In genomic region chr3:155869664-155870063, GRCh38 we compare ENCODE assay signal across 8 cellular contexts. TPM values are rescaled to one million over a fixed set of nuclear protein-coding genes. Genes with fewer than 3 reads are reported as not detected.
DNase-seq lines count a peak whose midpoint lies in the region; TF ChIP-seq lines count a peak whose summit lies in the region.

No MANE protein-coding gene starts in this region.

- H3K36me3 ChIP-seq in WERI-Rb-1 (peaks cover 10% of the 10 kb centered on the region), smooth muscle cell (ENCODE audit: low read depth) (no peaks in the 10 kb centered on the region)

- peaks cover 14% of the 10 kb centered on the region for H3K23me2 ChIP-seq in H9 (ENCODE audit: insufficient read length, low read depth, low read length, poor library complexity, severe bottlenecking)

- peak overlapping the region; percentile 55 for H3K9ac ChIP-seq in H9 (ENCODE audit: extremely low read depth, insufficient read length, low read length)
- peak overlapping the region; percentile 61 for H3K9ac ChIP-seq in smooth muscle cell (ENCODE audit: low read depth)

- no peak overlapping the region for H4K91ac ChIP-seq in H9 (ENCODE audit: insufficient read length, low read depth, low read length)

- H3K4me3 Mint-ChIP-seq in H9: peak overlapping the region; percentile 64 to 83
- H3K4me3 Mint-ChIP-seq in glutamatergic neuron (ENCODE audit: unreplicated experiment): peak overlapping the region; percentile 90

- H2BK5ac ChIP-seq in H9 (ENCODE audit: insufficient read length, low read length): no peak overlapping the region

- H3K14ac ChIP-seq in H9 (ENCODE audit: insufficient read depth, low read length): peak overlapping the region; percentile 37; the same call in 1 of the 2 replicates

- H3K4me3 ChIP-seq in WERI-Rb-1 (ENCODE audit: low read depth, low read length): peak overlapping the region; percentile 27
- H3K4me3 ChIP-seq in smooth muscle cell: peak overlapping the region; percentile 80

- no peak overlapping the region for H3K4ac ChIP-seq in H9 (ENCODE audit: low read depth, low read length)

- peak overlapping the region; percentile 13 for H3K27ac ChIP-seq in H9 (ENCODE audit: insufficient read length, low read depth, low read length)
- H3K27ac ChIP-seq in WERI-Rb-1: peak overlapping the region; percentile 75
- H3K27ac ChIP-seq in smooth muscle cell (ENCODE audit: low read depth): peak overlapping the region; percentile 79

- no peak overlapping the region for H2BK20ac ChIP-seq in H9 (ENCODE audit: low read depth, low read length, poor library complexity, severe bottlenecking)

- no peak overlapping the region for H3K56ac ChIP-seq in H9 (ENCODE audit: insufficient read length, low read depth, low read length)

- WGBS in H9 (ENCODE audit: extremely low coverage, insufficient read length, low lambda C conversion rate): no CpG with 5 or more reads among the region's 3 CpGs
- 55% methylated on average over 3 of the region's 3 CpGs for WGBS in smooth muscle cell (ENCODE audit: low lambda C conversion rate)

- H3K9me3 ChIP-seq in H9 (ENCODE audit: control insufficient read depth, low read depth, low read length): no peaks in the 10 kb centered on the region
- no peaks in the 10 kb centered on the region for H3K9me3 ChIP-seq in WERI-Rb-1 (ENCODE audit: severe bottlenecking)
- H3K9me3 ChIP-seq in smooth muscle cell (replicated peaks; ENCODE audit: low read depth): no peaks in the 10 kb centered on the region

- H2AFZ ChIP-seq in H9 (ENCODE audit: low read length) (peak overlapping the region; percentile 41), smooth muscle cell (ENCODE audit: low read depth) (peak overlapping the region; percentile 97)

- no peak overlapping the region for H2BK12ac ChIP-seq in H9 (ENCODE audit: insufficient read length, low read depth, low read length)

- no peak overlapping the region for H4K8ac ChIP-seq in H9 (replicated peaks; ENCODE audit: insufficient read length, low read depth, low read length)

- peaks cover 4% of the 10 kb centered on the region for H3F3A ChIP-seq in smooth muscle cell (ENCODE audit: low read depth)

- peak overlapping the region; percentile 95 to 97 (median 95); a peak in 6 of 7 replicates for H3K27ac Mint-ChIP-seq in H9
- peak overlapping the region; percentile 88 for H3K27ac Mint-ChIP-seq in glutamatergic neuron (ENCODE audit: unreplicated experiment)

- H3K4me2 ChIP-seq in H9 (ENCODE audit: insufficient read depth, insufficient read length, low read length): peak overlapping the region; percentile 49
- peak overlapping the region; percentile 86 for H3K4me2 ChIP-seq in smooth muscle cell

- H3K9me3 Mint-ChIP-seq in H9: peaks cover 0 to 3% of the 10 kb centered on the region in 2 experiments; a peak in 2 of 5 replicates
- H3K9me3 Mint-ChIP-seq in glutamatergic neuron (ENCODE audit: unreplicated experiment): peaks cover 11% of the 10 kb centered on the region

- no peaks in the 10 kb centered on the region for H3K27me3 ChIP-seq in H9 (ENCODE audit: insufficient read depth, low read length)
- H3K27me3 ChIP-seq in WERI-Rb-1 (ENCODE audit: insufficient read depth, low read depth, severe bottlenecking): no peaks in the 10 kb centered on the region
- no peaks in the 10 kb centered on the region for H3K27me3 ChIP-seq in smooth muscle cell (ENCODE audit: low read depth)

- peaks cover 20 to 26% of the 10 kb centered on the region in 2 experiments for H3K4me1 Mint-ChIP-seq in H9
- H3K4me1 Mint-ChIP-seq in glutamatergic neuron (ENCODE audit: low read depth, unreplicated experiment): peaks cover 9% of the 10 kb centered on the region

- no peak overlapping the region for H2AK5ac ChIP-seq in H9 (ENCODE audit: insufficient read length, low read length)

- H4K5ac ChIP-seq in H9 (ENCODE audit: insufficient read length, low read depth, low read length): no peak overlapping the region

- no peaks in the 10 kb centered on the region for H4K20me1 ChIP-seq in H9 (ENCODE audit: control insufficient read depth, insufficient read depth, insufficient read length)
- peaks cover 34% of the 10 kb centered on the region for H4K20me1 ChIP-seq in smooth muscle cell (ENCODE audit: low read depth)

- H2BK15ac ChIP-seq in H9 (ENCODE audit: low read depth, low read length): no peak overlapping the region

- H3K4me1 ChIP-seq in H9 (ENCODE audit: insufficient read depth, low read length) (no peaks in the 10 kb centered on the region; the same call in 1 of the 2 replicates), smooth muscle cell (ENCODE audit: low read depth) (peaks cover 21% of the 10 kb centered on the region)

- DNase-seq in H9 (no peak), WERI-Rb-1 (no peak), glutamatergic neuron (no peak), smooth muscle cell (lab: John Stamatoyannopoulos, UW; ENCODE audit: unreplicated experiment) (no peak), SW 1271 (lab: John Stamatoyannopoulos, UW) (no peak), RKO (ENCODE audit: low spot score) (no peak), GDM1 (lab: John Stamatoyannopoulos, UW) (no peak)
- DNase-seq in NK-92 treated with Interleukin-12 subunit alpha and Interleukin-12 subunit beta, amount 100 ng/mL, for 24 hours (lab: John Stamatoyannopoulos, UW): no peak

- H3K36me3 Mint-ChIP-seq in H9 (ENCODE audit: insufficient read depth in 1 of 3, low read depth in 3 of 3) (peaks cover 0 to 6% (median 0%) of the 10 kb centered on the region in 3 experiments; a peak in 2 of 7 replicates), glutamatergic neuron (ENCODE audit: unreplicated experiment) (no peaks in the 10 kb centered on the region)

- H3K79me2 ChIP-seq in H9 (ENCODE audit: insufficient read depth, low read length): peaks cover 21% of the 10 kb centered on the region; the same call in 1 of the 2 replicates
- H3K79me2 ChIP-seq in smooth muscle cell (ENCODE audit: low read depth): peaks cover 41% of the 10 kb centered on the region

- TF ChIP-seq CTCF in H9 (conservative IDR thresholded peaks at IDR 0.05): 0 out of 3 replicates have a peak, but pooled peaks have one; percentile 16
- no peak for TF ChIP-seq CTCF in WERI-Rb-1 (IDR thresholded peaks at IDR 0.05; ENCODE audit: low read depth, low read length)
- TF ChIP-seq CTCF in glutamatergic neuron (IDR thresholded peaks at IDR 0.05; ENCODE audit: partially characterized antibody, unreplicated experiment): peak; percentile 33
- TF ChIP-seq CTCF in smooth muscle cell (IDR thresholded peaks at IDR 0.05; ENCODE audit: borderline replicate concordance, insufficient read depth, poor library complexity, severe bottlenecking): no peak

- no peak overlapping the region for H3K18ac ChIP-seq in H9 (ENCODE audit: insufficient read length, low read depth, low read length)

- no peak overlapping the region for H3K23ac ChIP-seq in H9 (ENCODE audit: insufficient read length, low read depth, low read length)

- no peak overlapping the region for H2BK120ac ChIP-seq in H9 (ENCODE audit: low read depth, low read length, poor library complexity, severe bottlenecking)

- no peak overlapping the region for H3T11ph ChIP-seq in H9 (ENCODE audit: low read length)

- H3K27me3 Mint-ChIP-seq in H9 (ENCODE audit: low read depth): no peaks in the 10 kb centered on the region
- H3K27me3 Mint-ChIP-seq in glutamatergic neuron (ENCODE audit: unreplicated experiment): peaks cover 7% of the 10 kb centered on the region

- H3K79me1 ChIP-seq in H9 (ENCODE audit: insufficient read depth, low read depth, low read length, poor library complexity, severe bottlenecking): no peaks in the 10 kb centered on the region

RNA-seq across cellular contexts. Expression of gene GMPS, which starts 0.8 kb away (rescaled TPM):
- total RNA-seq in H9 (2021) (136 and 142 TPM in 2 replicates), glutamatergic neuron (ENCODE audit: unreplicated experiment) (82.3 TPM), smooth muscle cell (52.1 and 72.9 TPM in 2 replicates)
- polyA plus RNA-seq in smooth muscle cell: 57.3 and 64.5 TPM in 2 replicates

RNA-seq across cellular contexts. Expression of gene SLC33A1, which starts 15.4 kb away (rescaled TPM):
- total RNA-seq in H9 (2021) (14.7 and 15.0 TPM in 2 replicates), glutamatergic neuron (ENCODE audit: unreplicated experiment) (19.7 TPM), smooth muscle cell (34.9 and 44.3 TPM in 2 replicates)
- 16.4 and 17.5 TPM in 2 replicates for polyA plus RNA-seq in smooth muscle cell

Comparison
In these comparisons a context has a peak if more than half of its experiments do, and no peak if none do; other contexts are left out.
1. H3K27ac ChIP-seq: peak in every context shown above with its lines; median percentile 79 in smooth muscle cell; 75 in WERI-Rb-1; 13 in H9.
2. CTCF ChIP-seq: peak in H9 (single experiment) and glutamatergic neuron (single experiment); none in WERI-Rb-1 (single experiment) and smooth muscle cell (single experiment).